Comparison of ENCODE assay signal across 15 cellular contexts in genomic region chr16:24851700-24852099, GRCh38. TPM values are rescaled to one million over a fixed set of nuclear protein-coding genes. Genes with fewer than 3 reads are reported as not detected.
DNase-seq lines count a peak whose midpoint lies in the region; ATAC-seq and TF ChIP-seq lines count a peak whose summit lies in the region.
"Had no signal": no experiment of that assay in that cellular context is flagged by ENCODE, and none has a peak within 500 bp of the region (broad histone marks: within the 10 kb centered on the region; RNA-seq: fewer than 3 reads in every experiment).

No MANE protein-coding gene starts in this region.

- H3K4me1 ChIP-seq in body of pancreas: no peaks in the 10 kb centered on the region
- H3K4me1 ChIP-seq: BLaER1 had no signal

- H3K27ac ChIP-seq in VCaP: peak overlapping the region; percentile 66
- no peak overlapping the region for H3K27ac ChIP-seq in body of pancreas
- H3K27ac ChIP-seq: BLaER1, Peyer's patch had no signal

- 71 to 73% methylated on average over 8 of the region's 8 CpGs for WGBS in body of pancreas, 2 donors

- H3K9me3 ChIP-seq in body of pancreas: no peaks in the 10 kb centered on the region
- H3K9me3 ChIP-seq: BLaER1, Peyer's patch had no signal

- intact Hi-C loops in body of pancreas (cut with DNase I): no loop called here

- H3K36me3 ChIP-seq in body of pancreas (replicated peaks in 1 of 2; ENCODE audit: insufficient read depth in 1 of 2, low read depth in 2 of 2): no peaks in the 10 kb centered on the region
- H3K36me3 ChIP-seq: BLaER1, Peyer's patch had no signal

- no peak for ATAC-seq in body of pancreas

- no peak for TF ChIP-seq POLR2A in body of pancreas (IDR thresholded peaks at IDR 0.05)

- H3K4me3 ChIP-seq in fibroblast of villous mesenchyme (ENCODE audit: low read depth, low read length): no peak overlapping the region
- no peak overlapping the region for H3K4me3 ChIP-seq in body of pancreas
- H3K4me3 ChIP-seq: BLaER1, Peyer's patch had no signal

- H3K27me3 ChIP-seq in body of pancreas: no peaks in the 10 kb centered on the region
- H3K27me3 ChIP-seq: BLaER1, Peyer's patch had no signal

- DNase-seq in stimulated activated naive CD4-positive, alpha-beta T cell treated with Interleukin-2 at 50 U/mL for 16 hours (lab: John Stamatoyannopoulos, UW): peak; percentile 14
- DNase-seq in stimulated activated naive CD4-positive, alpha-beta T cell (lab: John Stamatoyannopoulos, UW): no peak
- DNase-seq in fibroblast of villous mesenchyme (ENCODE audit: low read depth): peak; percentile 19
- no peak for DNase-seq in hepatic stellate cell (ENCODE audit: low spot score)
- DNase-seq in ureter (ENCODE audit: low spot score): no peak
- no peak for DNase-seq in NOMO-1 treated with dmso at 0.1 percent for 144 hours (lab: John Stamatoyannopoulos, UW; ENCODE audit: unreplicated experiment)
- no peak for DNase-seq in body of pancreas
- DNase-seq: central memory CD4-positive, alpha-beta T cell; H9; NCI-H1048; Peyer's patch had no signal

- TF ChIP-seq CTCF in VCaP (conservative IDR thresholded peaks at IDR 0.05): no peak
- TF ChIP-seq CTCF in fibroblast of villous mesenchyme (IDR thresholded peaks at IDR 0.05; ENCODE audit: insufficient read depth, low read depth, low read length): no peak
- TF ChIP-seq CTCF in body of pancreas (IDR thresholded peaks at IDR 0.05): no peak

RNA-seq across cellular contexts. Expression of gene SLC5A11, which starts 5.9 kb away (rescaled TPM):
- under 0.01 TPM in 1 of 2 replicates, not detected in the other for total RNA-seq in fibroblast of villous mesenchyme
- 0.70 TPM for total RNA-seq in ureter
- not detected for total RNA-seq in body of pancreas
- total RNA-seq: G401, posterior vena cava had no signal

Comparison
In these comparisons a context has a peak if more than half of its experiments do, and no peak if none do; other contexts are left out.
1. DNase-seq: peak in stimulated activated naive CD4-positive, alpha-beta T cell treated with Interleukin-2 at 50 U/mL for 16 hours (single experiment) and fibroblast of villous mesenchyme (single experiment); none in stimulated activated naive CD4-positive, alpha-beta T cell (0 of 6), hepatic stellate cell (single experiment), ureter (single experiment), NOMO-1 treated with dmso at 0.1 percent for 144 hours (single experiment) and body of pancreas (0 of 4).